1 cellular context compared by ENCODE assay signal in the genomic region with DNA sequence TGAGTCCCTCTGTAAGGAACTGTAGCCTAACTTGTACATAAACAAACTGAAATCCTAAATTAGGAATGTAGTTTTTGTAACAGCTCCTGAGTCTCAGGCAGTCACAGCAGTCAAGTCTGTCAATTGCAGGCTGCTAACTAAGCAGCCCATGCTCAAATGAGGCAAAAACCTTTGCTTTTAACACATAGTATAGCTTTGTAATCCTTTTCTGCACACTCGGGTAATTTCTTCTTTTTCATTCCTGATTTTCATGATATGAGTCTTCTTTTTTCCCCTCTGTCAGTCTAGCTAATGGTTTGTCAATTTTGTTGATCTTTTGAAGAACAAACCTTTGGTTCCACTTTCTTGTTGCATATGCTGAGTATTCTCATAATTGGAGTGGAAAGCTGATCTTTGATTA.
TF ChIP-seq lines count a peak whose summit lies in the region.

No MANE protein-coding gene starts in this region.

TF ChIP-seq in K562, 482 proteins besides CTCF, POLR2A, EP300 and RAD21 (continued from another document):
- TF ChIP-seq, protein P1, sequence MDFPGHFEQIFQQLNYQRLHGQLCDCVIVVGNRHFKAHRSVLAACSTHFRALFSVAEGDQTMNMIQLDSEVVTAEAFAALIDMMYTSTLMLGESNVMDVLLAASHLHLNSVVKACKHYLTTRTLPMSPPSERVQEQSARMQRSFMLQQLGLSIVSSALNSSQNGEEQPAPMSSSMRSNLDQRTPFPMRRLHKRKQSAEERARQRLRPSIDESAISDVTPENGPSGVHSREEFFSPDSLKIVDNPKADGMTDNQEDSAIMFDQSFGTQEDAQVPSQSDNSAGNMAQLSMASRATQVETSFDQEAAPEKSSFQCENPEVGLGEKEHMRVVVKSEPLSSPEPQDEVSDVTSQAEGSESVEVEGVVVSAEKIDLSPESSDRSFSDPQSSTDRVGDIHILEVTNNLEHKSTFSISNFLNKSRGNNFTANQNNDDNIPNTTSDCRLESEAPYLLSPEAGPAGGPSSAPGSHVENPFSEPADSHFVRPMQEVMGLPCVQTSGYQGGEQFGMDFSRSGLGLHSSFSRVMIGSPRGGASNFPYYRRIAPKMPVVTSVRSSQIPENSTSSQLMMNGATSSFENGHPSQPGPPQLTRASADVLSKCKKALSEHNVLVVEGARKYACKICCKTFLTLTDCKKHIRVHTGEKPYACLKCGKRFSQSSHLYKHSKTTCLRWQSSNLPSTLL (IDR thresholded peaks at IDR 0.05): no peak
- TF ChIP-seq NELFE (IDR thresholded peaks at IDR 0.05; ENCODE audit: insufficient read depth, insufficient read length): no peak
- TF ChIP-seq ZNF316 (IDR thresholded peaks at IDR 0.05): peak; percentile 69
- 0 out of 2 replicates have a peak, but pooled peaks have one; percentile 34 for TF ChIP-seq C11orf30 (IDR thresholded peaks at IDR 0.05; ENCODE audit: low read depth)
